Comparison of ENCODE assay signal across 1 cellular context in genomic region chr1:95233737-95234493, GRCh38.
TF ChIP-seq lines count a peak whose summit lies in the region.

RWDD3 (plus strand) TSS chr1:95234210; CDS start chr1:95234231, 21 bp downstream.

TF ChIP-seq in HepG2, 621 proteins besides CTCF, POLR2A, EP300 and RAD21 (continued from another document and continues in another):
- TF ChIP-seq AHDC1 (CRISPR knock-in tag; IDR thresholded peaks at IDR 0.05; ENCODE audit: borderline replicate concordance) (no peak; the same call in 1 of the 2 replicates), PHF5A (CRISPR knock-in tag; IDR thresholded peaks at IDR 0.05; ENCODE audit: low read depth, unreplicated experiment) (peak; percentile 65), MTF1 (CRISPR knock-in tag; IDR thresholded peaks at IDR 0.05) (no peak), CAMTA2 (CRISPR knock-in tag; IDR thresholded peaks at IDR 0.05; ENCODE audit: borderline replicate concordance) (peak; percentile 67), ZHX2 (IDR thresholded peaks at IDR 0.05; ENCODE audit: low read depth) (no peak), ZHX2 (CRISPR knock-in tag; IDR thresholded peaks at IDR 0.05; ENCODE audit: borderline replicate concordance) (no peak; the same call in 1 of the 2 replicates), GFI1 (CRISPR knock-in tag; IDR thresholded peaks at IDR 0.05; ENCODE audit: borderline replicate concordance) (no peak; the same call in 1 of the 2 replicates), ERF (CRISPR knock-in tag; IDR thresholded peaks at IDR 0.05) (peak; percentile 72), ZNF790 (CRISPR knock-in tag; IDR thresholded peaks at IDR 0.05; ENCODE audit: borderline replicate concordance) (no peak), THYN1 (CRISPR knock-in tag; IDR thresholded peaks at IDR 0.05; ENCODE audit: borderline replicate concordance, low read depth) (no peak), MTA3 (CRISPR knock-in tag; IDR thresholded peaks at IDR 0.05) (no peak), ZNF567 (CRISPR knock-in tag; IDR thresholded peaks at IDR 0.05; ENCODE audit: borderline replicate concordance) (no peak; the same call in 1 of the 2 replicates), ZZZ3 (CRISPR knock-in tag; IDR thresholded peaks at IDR 0.05; ENCODE audit: borderline replicate concordance) (0 out of 2 replicates have a peak, but pooled peaks have one; percentile 67), ZNF883 (CRISPR knock-in tag; IDR thresholded peaks at IDR 0.05; ENCODE audit: not compliant biosample characterization) (peak; percentile 94), ZBTB21 (CRISPR knock-in tag; IDR thresholded peaks at IDR 0.05) (no peak), NR0B2 (CRISPR knock-in tag; IDR thresholded peaks at IDR 0.05) (peak; percentile 67; the same call in 1 of the 2 replicates), MYPOP (CRISPR knock-in tag; IDR thresholded peaks at IDR 0.05) (0 out of 2 replicates have a peak, but pooled peaks have one; percentile 9), JUNB (CRISPR knock-in tag; IDR thresholded peaks at IDR 0.05; ENCODE audit: borderline replicate concordance) (no peak), ZBTB49 (CRISPR knock-in tag; IDR thresholded peaks at IDR 0.05; ENCODE audit: borderline replicate concordance) (no peak), DRAP1 (CRISPR knock-in tag; IDR thresholded peaks at IDR 0.05) (peak; percentile 44; the same call in 1 of the 2 replicates), SIN3B (IDR thresholded peaks at IDR 0.05; ENCODE audit: low read length) (no peak), ZNF34 (CRISPR knock-in tag; IDR thresholded peaks at IDR 0.05; ENCODE audit: borderline replicate concordance) (no peak), HDAC6 (IDR thresholded peaks at IDR 0.05; ENCODE audit: low read depth, low read length) (no peak), SNAPC2 (CRISPR knock-in tag; IDR thresholded peaks at IDR 0.05) (no peak), STAT6 (CRISPR knock-in tag; IDR thresholded peaks at IDR 0.05; ENCODE audit: borderline replicate concordance) (no peak; the same call in 1 of the 2 replicates), HMGA1 (CRISPR knock-in tag; conservative IDR thresholded peaks at IDR 0.05) (no peak), GTF2F1 (IDR thresholded peaks at IDR 0.05; ENCODE audit: low read length) (no peak), ZNF713 (CRISPR knock-in tag; IDR thresholded peaks at IDR 0.05) (no peak), E2F1 (CRISPR knock-in tag; IDR thresholded peaks at IDR 0.05) (peak; percentile 10; the same call in 1 of the 2 replicates), NR1H2 (CRISPR knock-in tag; IDR thresholded peaks at IDR 0.05; ENCODE audit: borderline replicate concordance, low read depth) (0 out of 2 replicates have a peak, but pooled peaks have one; percentile 27), YY1 (IDR thresholded peaks at IDR 0.05; ENCODE audit: insufficient read depth, insufficient replicate concordance, low read depth, low read length) (peak; percentile 92), ZNF264 (CRISPR knock-in tag; IDR thresholded peaks at IDR 0.05) (no peak), SATB2 (CRISPR knock-in tag; IDR thresholded peaks at IDR 0.05) (no peak), ZFX (CRISPR knock-in tag; IDR thresholded peaks at IDR 0.05; ENCODE audit: low read depth) (peak; percentile 99), ZNF557 (CRISPR knock-in tag; IDR thresholded peaks at IDR 0.05) (peak; percentile 77; the same call in 1 of the 2 replicates)
